11 cellular contexts compared by ENCODE assay signal in genomic region chr6:144637535-144637934, GRCh38.
"Had no signal": no experiment of that assay in that cellular context is flagged by ENCODE, and none has a peak within 500 bp of the region (broad histone marks: within the 10 kb centered on the region; RNA-seq: fewer than 3 reads in every experiment).

No MANE protein-coding gene starts in this region.

- H3K36me3 ChIP-seq: heart right ventricle, left ventricle myocardium inferior had no signal

- H3K27me3 ChIP-seq: heart right ventricle, testis had no signal

- ATAC-seq: activated T-helper 17 cell treated with anti-CD3 and anti-CD28 coated beads, Interleukin-2, amount 50 U/mL, for 72 hours; heart right ventricle; stimulated activated naive CD8-positive, alpha-beta T cell treated with anti-CD3 and anti-CD28 coated beads, Interleukin-15, amount 100 ng/mL, for 72 hours had no signal

- H3K9me3 ChIP-seq: left ventricle myocardium inferior, testis had no signal

- DNase-seq: activated B cell treated with CpG ODN at 0.5 μM for 24 hours; activated CD4-positive, alpha-beta T cell treated with anti-CD3 and anti-CD28 coated beads, Interleukin-2, amount 10 ng/mL, durations not matched to agents 24 days and 14 days; activated naive CD4-positive, alpha-beta T cell treated with anti-CD3 and anti-CD28 coated beads for 36 hours; effector CD4-positive, alpha-beta T cell; heart right ventricle; left ventricle myocardium inferior; stimulated activated CD4-positive, alpha-beta T cell treated with anti-CD3 and anti-CD28 coated beads, Interleukin-2, amount 100 ng/mL, for 48 hours; stimulated activated CD8-positive, alpha-beta memory T cell treated with anti-CD3 and anti-CD28 coated beads, Interleukin-4, amount 100 ng/mL, for 48 hours; stimulated activated naive CD8-positive, alpha-beta T cell treated with anti-CD3 and anti-CD28 coated beads, Interleukin-15, amount 100 ng/mL, for 72 hours; testis had no signal

- H3K27ac ChIP-seq: heart right ventricle, left ventricle myocardium inferior had no signal

- H3K4me3 ChIP-seq: heart right ventricle, left ventricle myocardium inferior, testis had no signal
